Comparison of ENCODE assay signal across 3 cellular contexts in the genomic region with DNA sequence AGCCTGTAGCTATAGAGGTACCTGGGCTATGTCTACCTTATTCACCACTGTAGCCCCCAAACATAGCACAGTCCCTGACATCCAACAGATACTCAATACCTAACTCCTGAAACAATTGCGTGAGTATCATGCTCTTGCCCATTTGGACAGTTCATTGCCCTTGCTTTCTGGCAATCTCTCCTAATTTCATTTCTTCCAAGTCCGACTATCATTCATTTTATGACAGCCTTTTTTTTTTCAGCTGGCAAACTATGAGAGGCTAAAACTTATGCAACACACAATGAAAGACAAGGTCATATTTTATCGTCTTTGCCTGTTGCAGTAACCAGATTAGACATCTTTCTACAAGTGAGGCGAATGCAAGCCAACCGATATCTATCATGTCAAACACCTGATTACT.
"Had no signal": no experiment of that assay in that cellular context is flagged by ENCODE, and none has a peak within 500 bp of the region (broad histone marks: within the 10 kb centered on the region; RNA-seq: fewer than 3 reads in every experiment).

No MANE protein-coding gene starts in this region.

- DNase-seq: GDM1, GF-D8 had no signal

- H3K4me3 ChIP-seq: GM12878 had no signal

- ATAC-seq: GM12878 had no signal
